Comparison of ENCODE assay signal across 1 cellular context in the genomic region with DNA sequence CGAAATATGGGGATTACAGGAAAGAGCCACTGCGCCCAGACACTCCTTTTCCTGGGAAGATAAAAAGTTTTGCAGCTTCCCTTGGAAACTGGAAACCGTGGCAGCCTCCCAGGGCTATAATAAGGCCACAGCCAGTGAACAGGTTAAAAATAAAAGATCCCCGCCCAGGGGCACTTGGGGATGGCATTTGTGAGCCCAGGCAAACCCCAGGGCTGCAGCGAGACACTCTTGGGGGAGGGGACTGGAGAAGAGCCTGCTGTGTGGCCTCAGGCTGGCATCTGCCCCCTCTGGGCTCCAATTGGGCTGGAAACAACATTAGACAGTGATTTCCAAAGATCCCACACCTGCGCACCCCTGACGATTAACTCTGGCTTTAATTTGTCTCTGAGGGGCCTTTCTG.
A peak's percentile ranks its signal among the peaks of the same experiment; 100 is the strongest.
TF ChIP-seq lines count a peak whose summit lies in the region.

No MANE protein-coding gene starts in this region.

TF ChIP-seq in K562, 482 proteins besides CTCF, POLR2A, EP300 and RAD21:
- TF ChIP-seq, protein P1, sequence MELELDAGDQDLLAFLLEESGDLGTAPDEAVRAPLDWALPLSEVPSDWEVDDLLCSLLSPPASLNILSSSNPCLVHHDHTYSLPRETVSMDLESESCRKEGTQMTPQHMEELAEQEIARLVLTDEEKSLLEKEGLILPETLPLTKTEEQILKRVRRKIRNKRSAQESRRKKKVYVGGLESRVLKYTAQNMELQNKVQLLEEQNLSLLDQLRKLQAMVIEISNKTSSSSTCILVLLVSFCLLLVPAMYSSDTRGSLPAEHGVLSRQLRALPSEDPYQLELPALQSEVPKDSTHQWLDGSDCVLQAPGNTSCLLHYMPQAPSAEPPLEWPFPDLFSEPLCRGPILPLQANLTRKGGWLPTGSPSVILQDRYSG (tag; conservative IDR thresholded peaks at IDR 0.05; ENCODE audit: low read depth): no peak
- TF ChIP-seq ZNF121 (CRISPR knock-in tag; conservative IDR thresholded peaks at IDR 0.05) (0 out of 2 replicates have a peak, but pooled peaks have one; percentile 3), ZFP36 (IDR thresholded peaks at IDR 0.05; ENCODE audit: low read depth, low read length, partially characterized antibody) (peak; percentile 55), RBM25 (IDR thresholded peaks at IDR 0.05; ENCODE audit: low read depth, low read length, severe bottlenecking) (peak; percentile 30), GTF2F1 (IDR thresholded peaks at IDR 0.05; ENCODE audit: low read depth, low read length) (no peak), KHSRP (IDR thresholded peaks at IDR 0.05) (no peak), PML (IDR thresholded peaks at IDR 0.05; ENCODE audit: low read length) (no peak), ZNF445 (CRISPR knock-in tag; IDR thresholded peaks at IDR 0.05; ENCODE audit: low read depth) (no peak)
- TF ChIP-seq, protein P2, sequence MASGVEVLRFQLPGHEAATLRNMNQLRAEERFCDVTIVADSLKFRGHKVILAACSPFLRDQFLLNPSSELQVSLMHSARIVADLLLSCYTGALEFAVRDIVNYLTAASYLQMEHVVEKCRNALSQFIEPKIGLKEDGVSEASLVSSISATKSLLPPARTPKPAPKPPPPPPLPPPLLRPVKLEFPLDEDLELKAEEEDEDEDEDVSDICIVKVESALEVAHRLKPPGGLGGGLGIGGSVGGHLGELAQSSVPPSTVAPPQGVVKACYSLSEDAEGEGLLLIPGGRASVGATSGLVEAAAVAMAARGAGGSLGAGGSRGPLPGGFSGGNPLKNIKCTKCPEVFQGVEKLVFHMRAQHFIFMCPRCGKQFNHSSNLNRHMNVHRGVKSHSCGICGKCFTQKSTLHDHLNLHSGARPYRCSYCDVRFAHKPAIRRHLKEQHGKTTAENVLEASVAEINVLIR (CRISPR knock-in tag; IDR thresholded peaks at IDR 0.05): no peak
TF ChIP-seq in K562: peak in this region for 3.
